ENCODE assay signal across 19 cellular contexts in genomic region chr3:154178172-154178571, GRCh38.
"Had no signal": no experiment of that assay in that cellular context is flagged by ENCODE, and none has a peak within 500 bp of the region (broad histone marks: within the 10 kb centered on the region; RNA-seq: fewer than 3 reads in every experiment).

No MANE protein-coding gene starts in this region.

- H3K36me3 Mint-ChIP-seq: activated CD4-positive, alpha-beta memory T cell treated with anti-CD3 and anti-CD28 coated beads for 36 hours; activated CD8-positive, alpha-beta memory T cell treated with anti-CD3 and anti-CD28 coated beads, Interleukin-2, amount 10 ng/mL, durations not matched to agents 7 days and 5 days had no signal

- H3K27me3 Mint-ChIP-seq: activated naive CD8-positive, alpha-beta T cell treated with anti-CD3 and anti-CD28 coated beads, Interleukin-2, amount 50 U/mL, for 24 hours; progenitor cell of endocrine pancreas had no signal

- H3K36me3 ChIP-seq: ascending aorta, left lung had no signal

- H3K4me1 ChIP-seq: left lung, testis had no signal

- H3K4me2 ChIP-seq: smooth muscle cell had no signal

- H3K4me3 Mint-ChIP-seq: activated CD4-positive, alpha-beta memory T cell treated with anti-CD3 and anti-CD28 coated beads for 36 hours; activated CD8-positive, alpha-beta memory T cell treated with anti-CD3 and anti-CD28 coated beads, Interleukin-2, amount 10 ng/mL, durations not matched to agents 7 days and 5 days; activated naive CD4-positive, alpha-beta T cell treated with anti-CD3 and anti-CD28 coated beads for 36 hours; activated naive CD8-positive, alpha-beta T cell treated with anti-CD3 and anti-CD28 coated beads, Interleukin-2, amount 50 U/mL, for 24 hours; nephron progenitor cell had no signal

- H3K27me3 ChIP-seq: ascending aorta, left lung, testis had no signal

- H3K4me1 Mint-ChIP-seq: activated CD8-positive, alpha-beta memory T cell treated with anti-CD3 and anti-CD28 coated beads, Interleukin-2, amount 10 ng/mL, durations not matched to agents 7 days and 5 days; activated naive CD8-positive, alpha-beta T cell treated with anti-CD3 and anti-CD28 coated beads, Interleukin-2, amount 50 U/mL, for 24 hours had no signal

- H3K4me3 ChIP-seq: ascending aorta, left lung, smooth muscle cell, testis had no signal

- H3K27ac Mint-ChIP-seq: activated CD4-positive, alpha-beta memory T cell treated with anti-CD3 and anti-CD28 coated beads for 36 hours; activated CD8-positive, alpha-beta memory T cell treated with anti-CD3 and anti-CD28 coated beads, Interleukin-2, amount 10 ng/mL, durations not matched to agents 7 days and 5 days; activated naive CD4-positive, alpha-beta T cell treated with anti-CD3 and anti-CD28 coated beads for 36 hours; activated naive CD8-positive, alpha-beta T cell treated with anti-CD3 and anti-CD28 coated beads, Interleukin-2, amount 50 U/mL, for 24 hours; activated T-helper 2 cell treated with anti-CD3 and anti-CD28 coated beads, Interferon-gamma antibody, Interleukin-2, Interleukin-4, amounts not matched to agents 10 μg/mL and 5 μg/mL and 100 μg/mL, durations not matched to agents 14 hours and 24 hours and 36 hours; nephron progenitor cell had no signal

- H3K27ac ChIP-seq: ascending aorta, epithelial cell of prostate, left lung, testis had no signal

- DNase-seq: activated CD4-positive, alpha-beta memory T cell treated with anti-CD3 and anti-CD28 coated beads for 36 hours; activated CD8-positive, alpha-beta memory T cell treated with anti-CD3 and anti-CD28 coated beads, Interleukin-2, amount 10 ng/mL, durations not matched to agents 7 days and 5 days; activated naive CD4-positive, alpha-beta T cell treated with anti-CD3 and anti-CD28 coated beads for 36 hours; activated naive CD8-positive, alpha-beta T cell treated with anti-CD3 and anti-CD28 coated beads, Interleukin-2, amount 50 U/mL, for 24 hours; activated T-cell treated with anti-CD3 and anti-CD28 coated beads, Interleukin-2, amount 50 U/mL, for 1 hour; kidney; left lung; nephron progenitor cell; occipital lobe; stimulated activated naive CD8-positive, alpha-beta T cell treated with anti-CD3 and anti-CD28 coated beads, Interleukin-15, Interleukin-2, amounts not matched to agents 100 U/mL and 50 U/mL, for 24 hours; T-helper 1 cell; T1000; testis had no signal

- H3K9me3 Mint-ChIP-seq: activated CD4-positive, alpha-beta memory T cell treated with anti-CD3 and anti-CD28 coated beads for 36 hours; activated naive CD4-positive, alpha-beta T cell treated with anti-CD3 and anti-CD28 coated beads for 36 hours; activated naive CD8-positive, alpha-beta T cell treated with anti-CD3 and anti-CD28 coated beads, Interleukin-2, amount 50 U/mL, for 24 hours; activated T-helper 2 cell treated with anti-CD3 and anti-CD28 coated beads, Interferon-gamma antibody, Interleukin-2, Interleukin-4, amounts not matched to agents 10 μg/mL and 5 μg/mL and 100 μg/mL, durations not matched to agents 14 hours and 24 hours and 36 hours; nephron progenitor cell had no signal

- ATAC-seq: activated CD8-positive, alpha-beta memory T cell treated with anti-CD3 and anti-CD28 coated beads, Interleukin-2, amount 10 ng/mL, durations not matched to agents 7 days and 5 days; activated naive CD8-positive, alpha-beta T cell treated with anti-CD3 and anti-CD28 coated beads, Interleukin-2, amount 50 U/mL, for 24 hours; left lung; right cardiac atrium; stimulated activated naive CD8-positive, alpha-beta T cell treated with anti-CD3 and anti-CD28 coated beads, Interleukin-15, Interleukin-2, amounts not matched to agents 100 U/mL and 50 U/mL, for 24 hours had no signal
